12 cellular contexts compared by ENCODE assay signal in genomic region chr1:97461782-97462181, GRCh38.
DNase-seq lines count a peak whose midpoint lies in the region; ATAC-seq, FAIRE-seq and TF ChIP-seq lines count a peak whose summit lies in the region.
"Had no signal": no experiment of that assay in that cellular context is flagged by ENCODE, and none has a peak within 500 bp of the region (broad histone marks: within the 10 kb centered on the region; RNA-seq: fewer than 3 reads in every experiment).

No MANE protein-coding gene starts in this region.

- no peak for TF ChIP-seq CTCF in right atrium auricular region (IDR thresholded peaks at IDR 0.05)

- no peak overlapping the region for H3K4me3 ChIP-seq in right atrium auricular region
- H3K4me3 ChIP-seq: uterus had no signal

- no peak for FAIRE-seq in GM12892 (lab: Jason Lieb, UNC)

- no peak for TF ChIP-seq POLR2A in GM12892 (IDR thresholded peaks at IDR 0.05; ENCODE audit: low read depth, low read length)

- peak; percentile 94 for ATAC-seq in GM18870 (IDR thresholded peaks at IDR 0.05; ENCODE audit: unreplicated experiment)
- peak; percentile 97 for ATAC-seq in GM21723 (IDR thresholded peaks at IDR 0.05; ENCODE audit: unreplicated experiment)
- peak; percentile 95 for ATAC-seq in HG03457 (IDR thresholded peaks at IDR 0.05; ENCODE audit: unreplicated experiment)

- peaks cover 0 to 12% of the 10 kb centered on the region in 2 donors for H3K4me1 ChIP-seq in right atrium auricular region
- H3K4me1 ChIP-seq: uterus had no signal

- peaks cover 0 to 6% of the 10 kb centered on the region in 2 donors for H3K9me3 ChIP-seq in right atrium auricular region
- H3K9me3 ChIP-seq: uterus had no signal

- DNase-seq in right atrium auricular region (ENCODE audit: low spot score) = no peak
- DNase-seq in NCI-H187 treated with DMSO at 0.1 percent for 48 hours (lab: John Stamatoyannopoulos, UW) = no peak
- no peak for DNase-seq in GM12892 (ENCODE audit: insufficient read length)
- no peak for DNase-seq in cerebellar nuclear complex (lab: John Stamatoyannopoulos, UW)
- DNase-seq in NCI-H82 (lab: John Stamatoyannopoulos, UW) = no peak
- DNase-seq: activated naive CD4-positive, alpha-beta T cell treated with Interleukin-2 at 50 U/mL for 16 hours; uterus had no signal

- H3K27me3 ChIP-seq in right atrium auricular region = no peaks in the 10 kb centered on the region
- H3K27me3 ChIP-seq: uterus had no signal

- H3K36me3 ChIP-seq in right atrium auricular region = no peaks in the 10 kb centered on the region
- H3K36me3 ChIP-seq: uterus had no signal

- H3K27ac ChIP-seq in right atrium auricular region = peak overlapping the region; percentile 46 to 72
- H3K27ac ChIP-seq: epithelial cell of prostate, KMS-11, uterus had no signal
